ENCODE assay signal across 1 cellular context in the genomic region with DNA sequence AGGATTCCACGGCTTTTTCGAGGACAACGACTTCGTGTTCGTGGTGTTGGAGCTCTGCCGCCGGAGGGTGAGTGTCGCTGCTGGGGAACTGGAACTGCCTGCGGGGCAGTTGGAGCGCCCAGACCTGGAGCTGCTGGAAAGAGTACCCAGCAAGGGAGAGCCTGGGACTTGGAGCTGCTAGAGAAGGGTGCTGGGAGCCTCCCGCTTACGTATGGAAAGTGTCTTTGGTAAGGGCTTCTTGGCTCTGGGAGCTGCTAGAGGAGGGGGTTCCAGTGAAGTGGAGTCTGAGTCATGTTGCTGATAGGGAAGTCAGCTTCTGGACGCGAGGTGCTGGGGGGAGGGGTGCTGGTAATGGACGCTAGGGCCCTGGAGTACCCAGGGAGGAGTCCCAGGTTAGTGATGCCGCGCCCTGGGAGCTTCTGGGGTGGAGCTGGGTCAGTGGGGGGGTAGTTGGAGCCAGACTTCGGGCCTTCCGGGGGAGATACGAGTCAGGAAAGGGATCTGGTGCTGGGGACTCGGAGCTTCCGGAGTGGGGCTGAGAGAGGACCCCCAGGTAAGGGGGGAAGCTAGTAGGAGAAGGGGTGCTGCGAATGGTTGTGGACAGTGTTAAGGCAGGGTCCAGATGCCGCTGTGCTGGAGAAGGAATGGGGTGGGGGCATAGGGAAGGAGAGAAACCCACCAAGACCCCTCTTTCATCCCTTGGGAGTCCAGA.
A peak's percentile ranks its signal among the peaks of the same experiment; 100 is the strongest.
TF ChIP-seq lines count a peak whose summit lies in the region.

No MANE protein-coding gene starts in this region.

TF ChIP-seq in K562, 482 proteins besides CTCF, POLR2A, EP300 and RAD21 (continued from another document):
- TF ChIP-seq, protein P1, sequence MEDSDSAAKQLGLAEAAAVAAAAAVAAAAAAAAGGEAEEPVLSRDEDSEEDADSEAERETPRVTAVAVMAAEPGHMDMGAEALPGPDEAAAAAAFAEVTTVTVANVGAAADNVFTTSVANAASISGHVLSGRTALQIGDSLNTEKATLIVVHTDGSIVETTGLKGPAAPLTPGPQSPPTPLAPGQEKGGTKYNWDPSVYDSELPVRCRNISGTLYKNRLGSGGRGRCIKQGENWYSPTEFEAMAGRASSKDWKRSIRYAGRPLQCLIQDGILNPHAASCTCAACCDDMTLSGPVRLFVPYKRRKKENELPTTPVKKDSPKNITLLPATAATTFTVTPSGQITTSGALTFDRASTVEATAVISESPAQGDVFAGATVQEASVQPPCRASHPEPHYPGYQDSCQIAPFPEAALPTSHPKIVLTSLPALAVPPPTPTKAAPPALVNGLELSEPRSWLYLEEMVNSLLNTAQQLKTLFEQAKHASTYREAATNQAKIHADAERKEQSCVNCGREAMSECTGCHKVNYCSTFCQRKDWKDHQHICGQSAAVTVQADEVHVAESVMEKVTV (CRISPR knock-in tag; IDR thresholded peaks at IDR 0.05): no peak
- TF ChIP-seq CHCHD3 (CRISPR knock-in tag; IDR thresholded peaks at IDR 0.05) (no peak), XRCC4 (IDR thresholded peaks at IDR 0.05; ENCODE audit: extremely low read depth, insufficient read depth, insufficient read length) (no peak), ARID2 (IDR thresholded peaks at IDR 0.05) (no peak), NR1H2 (CRISPR knock-in tag; IDR thresholded peaks at IDR 0.05) (0 out of 2 replicates have a peak, but pooled peaks have one; percentile 70), CTBP1 (IDR thresholded peaks at IDR 0.05; ENCODE audit: borderline replicate concordance) (peak; percentile 56; the same call in 1 of the 2 replicates), POLR2AphosphoS5 (IDR thresholded peaks at IDR 0.05; ENCODE audit: control insufficient read depth, insufficient read depth, low read depth, low read length) (peak; percentile 75; the same call in 1 of the 2 replicates), ZNF165 (CRISPR knock-in tag; IDR thresholded peaks at IDR 0.05; ENCODE audit: borderline replicate concordance) (no peak), ERF (CRISPR knock-in tag; IDR thresholded peaks at IDR 0.05) (no peak), NCOA4 (IDR thresholded peaks at IDR 0.05; ENCODE audit: partially characterized antibody) (no peak), ZBTB7A (IDR thresholded peaks at IDR 0.05; ENCODE audit: borderline replicate concordance, control insufficient read depth, low read depth, low read length) (peak; percentile 33; the same call in 1 of the 2 replicates), ILF3 (IDR thresholded peaks at IDR 0.05; ENCODE audit: borderline replicate concordance) (no peak), RBM34 (IDR thresholded peaks at IDR 0.05; ENCODE audit: borderline replicate concordance, insufficient read depth, low read length) (no peak), HDAC3 (IDR thresholded peaks at IDR 0.05; ENCODE audit: borderline replicate concordance, partially characterized antibody) (no peak), XRCC3 (IDR thresholded peaks at IDR 0.05) (no peak), MYNN (IDR thresholded peaks at IDR 0.05) (0 out of 2 replicates have a peak, but pooled peaks have one; percentile 30), MYNN (CRISPR knock-in tag; IDR thresholded peaks at IDR 0.05) (no peak), FOSL1 (tag; conservative IDR thresholded peaks at IDR 0.05) (peak; percentile 81), EWSR1 (IDR thresholded peaks at IDR 0.05; ENCODE audit: borderline replicate concordance, low read depth, partially characterized antibody) (no peak), SRF (CRISPR knock-in tag; IDR thresholded peaks at IDR 0.05) (peak in 1 of 2 experiments; percentile 65; a peak in 1 of 4 replicates), SMARCC2 (IDR thresholded peaks at IDR 0.05; ENCODE audit: low read depth) (peak; percentile 49; the same call in 1 of the 2 replicates), LEF1 (IDR thresholded peaks at IDR 0.05) (peak; percentile 63; the same call in 1 of the 2 replicates), HIVEP1 (CRISPR knock-in tag; IDR thresholded peaks at IDR 0.05) (no peak), RNF2 (IDR thresholded peaks at IDR 0.05) (no peak), BACH1 (tag; IDR thresholded peaks at IDR 0.05) (no peak), ZFP30 (CRISPR knock-in tag; IDR thresholded peaks at IDR 0.05; ENCODE audit: borderline replicate concordance) (no peak), HDAC1 (IDR thresholded peaks at IDR 0.05) (peak in 1 of 2 experiments; percentile 68; a peak in 1 of 4 replicates), ZFP1 (CRISPR knock-in tag; IDR thresholded peaks at IDR 0.05) (no peak), MAFG (tag; conservative IDR thresholded peaks at IDR 0.05) (peak; percentile 33; the same call in 1 of the 2 replicates), ZNF197 (CRISPR knock-in tag; IDR thresholded peaks at IDR 0.05; ENCODE audit: low read depth) (no peak), TOE1 (IDR thresholded peaks at IDR 0.05; ENCODE audit: borderline replicate concordance) (no peak), TOE1 (CRISPR knock-in tag; IDR thresholded peaks at IDR 0.05; ENCODE audit: borderline replicate concordance, low read depth) (0 out of 2 replicates have a peak, but pooled peaks have one; percentile 37), CBX8 (IDR thresholded peaks at IDR 0.05; ENCODE audit: borderline replicate concordance, extremely low read depth, low read depth, low read length, poor library complexity, severe bottlenecking) (no peak), ZEB2 (IDR thresholded peaks at IDR 0.05) (peak; percentile 43; the same call in 1 of the 2 replicates), FIP1L1 (IDR thresholded peaks at IDR 0.05; ENCODE audit: low read depth, low read length, poor library complexity, severe bottlenecking) (no peak), ZNF780A (CRISPR knock-in tag; IDR thresholded peaks at IDR 0.05) (no peak), SMARCA4 (IDR thresholded peaks at IDR 0.05) (peak; percentile 76), HNRNPLL (IDR thresholded peaks at IDR 0.05; ENCODE audit: low read depth, low read length, poor library complexity, severe bottlenecking) (no peak), RBM14 (IDR thresholded peaks at IDR 0.05; ENCODE audit: borderline replicate concordance, insufficient read depth, low read depth, low read length) (no peak)
- TF ChIP-seq, protein P2, sequence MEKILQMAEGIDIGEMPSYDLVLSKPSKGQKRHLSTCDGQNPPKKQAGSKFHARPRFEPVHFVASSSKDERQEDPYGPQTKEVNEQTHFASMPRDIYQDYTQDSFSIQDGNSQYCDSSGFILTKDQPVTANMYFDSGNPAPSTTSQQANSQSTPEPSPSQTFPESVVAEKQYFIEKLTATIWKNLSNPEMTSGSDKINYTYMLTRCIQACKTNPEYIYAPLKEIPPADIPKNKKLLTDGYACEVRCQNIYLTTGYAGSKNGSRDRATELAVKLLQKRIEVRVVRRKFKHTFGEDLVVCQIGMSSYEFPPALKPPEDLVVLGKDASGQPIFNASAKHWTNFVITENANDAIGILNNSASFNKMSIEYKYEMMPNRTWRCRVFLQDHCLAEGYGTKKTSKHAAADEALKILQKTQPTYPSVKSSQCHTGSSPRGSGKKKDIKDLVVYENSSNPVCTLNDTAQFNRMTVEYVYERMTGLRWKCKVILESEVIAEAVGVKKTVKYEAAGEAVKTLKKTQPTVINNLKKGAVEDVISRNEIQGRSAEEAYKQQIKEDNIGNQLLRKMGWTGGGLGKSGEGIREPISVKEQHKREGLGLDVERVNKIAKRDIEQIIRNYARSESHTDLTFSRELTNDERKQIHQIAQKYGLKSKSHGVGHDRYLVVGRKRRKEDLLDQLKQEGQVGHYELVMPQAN (IDR thresholded peaks at IDR 0.05; ENCODE audit: borderline replicate concordance): peak; percentile 36; the same call in 1 of the 2 replicates
- TF ChIP-seq, protein P3, sequence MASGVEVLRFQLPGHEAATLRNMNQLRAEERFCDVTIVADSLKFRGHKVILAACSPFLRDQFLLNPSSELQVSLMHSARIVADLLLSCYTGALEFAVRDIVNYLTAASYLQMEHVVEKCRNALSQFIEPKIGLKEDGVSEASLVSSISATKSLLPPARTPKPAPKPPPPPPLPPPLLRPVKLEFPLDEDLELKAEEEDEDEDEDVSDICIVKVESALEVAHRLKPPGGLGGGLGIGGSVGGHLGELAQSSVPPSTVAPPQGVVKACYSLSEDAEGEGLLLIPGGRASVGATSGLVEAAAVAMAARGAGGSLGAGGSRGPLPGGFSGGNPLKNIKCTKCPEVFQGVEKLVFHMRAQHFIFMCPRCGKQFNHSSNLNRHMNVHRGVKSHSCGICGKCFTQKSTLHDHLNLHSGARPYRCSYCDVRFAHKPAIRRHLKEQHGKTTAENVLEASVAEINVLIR (CRISPR knock-in tag; IDR thresholded peaks at IDR 0.05): no peak
- TF ChIP-seq, protein P4, sequence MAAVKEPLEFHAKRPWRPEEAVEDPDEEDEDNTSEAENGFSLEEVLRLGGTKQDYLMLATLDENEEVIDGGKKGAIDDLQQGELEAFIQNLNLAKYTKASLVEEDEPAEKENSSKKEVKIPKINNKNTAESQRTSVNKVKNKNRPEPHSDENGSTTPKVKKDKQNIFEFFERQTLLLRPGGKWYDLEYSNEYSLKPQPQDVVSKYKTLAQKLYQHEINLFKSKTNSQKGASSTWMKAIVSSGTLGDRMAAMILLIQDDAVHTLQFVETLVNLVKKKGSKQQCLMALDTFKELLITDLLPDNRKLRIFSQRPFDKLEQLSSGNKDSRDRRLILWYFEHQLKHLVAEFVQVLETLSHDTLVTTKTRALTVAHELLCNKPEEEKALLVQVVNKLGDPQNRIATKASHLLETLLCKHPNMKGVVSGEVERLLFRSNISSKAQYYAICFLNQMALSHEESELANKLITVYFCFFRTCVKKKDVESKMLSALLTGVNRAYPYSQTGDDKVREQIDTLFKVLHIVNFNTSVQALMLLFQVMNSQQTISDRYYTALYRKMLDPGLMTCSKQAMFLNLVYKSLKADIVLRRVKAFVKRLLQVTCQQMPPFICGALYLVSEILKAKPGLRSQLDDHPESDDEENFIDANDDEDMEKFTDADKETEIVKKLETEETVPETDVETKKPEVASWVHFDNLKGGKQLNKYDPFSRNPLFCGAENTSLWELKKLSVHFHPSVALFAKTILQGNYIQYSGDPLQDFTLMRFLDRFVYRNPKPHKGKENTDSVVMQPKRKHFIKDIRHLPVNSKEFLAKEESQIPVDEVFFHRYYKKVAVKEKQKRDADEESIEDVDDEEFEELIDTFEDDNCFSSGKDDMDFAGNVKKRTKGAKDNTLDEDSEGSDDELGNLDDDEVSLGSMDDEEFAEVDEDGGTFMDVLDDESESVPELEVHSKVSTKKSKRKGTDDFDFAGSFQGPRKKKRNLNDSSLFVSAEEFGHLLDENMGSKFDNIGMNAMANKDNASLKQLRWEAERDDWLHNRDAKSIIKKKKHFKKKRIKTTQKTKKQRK (IDR thresholded peaks at IDR 0.05; ENCODE audit: borderline replicate concordance, low read depth, low read length): no peak
- TF ChIP-seq, protein P5, sequence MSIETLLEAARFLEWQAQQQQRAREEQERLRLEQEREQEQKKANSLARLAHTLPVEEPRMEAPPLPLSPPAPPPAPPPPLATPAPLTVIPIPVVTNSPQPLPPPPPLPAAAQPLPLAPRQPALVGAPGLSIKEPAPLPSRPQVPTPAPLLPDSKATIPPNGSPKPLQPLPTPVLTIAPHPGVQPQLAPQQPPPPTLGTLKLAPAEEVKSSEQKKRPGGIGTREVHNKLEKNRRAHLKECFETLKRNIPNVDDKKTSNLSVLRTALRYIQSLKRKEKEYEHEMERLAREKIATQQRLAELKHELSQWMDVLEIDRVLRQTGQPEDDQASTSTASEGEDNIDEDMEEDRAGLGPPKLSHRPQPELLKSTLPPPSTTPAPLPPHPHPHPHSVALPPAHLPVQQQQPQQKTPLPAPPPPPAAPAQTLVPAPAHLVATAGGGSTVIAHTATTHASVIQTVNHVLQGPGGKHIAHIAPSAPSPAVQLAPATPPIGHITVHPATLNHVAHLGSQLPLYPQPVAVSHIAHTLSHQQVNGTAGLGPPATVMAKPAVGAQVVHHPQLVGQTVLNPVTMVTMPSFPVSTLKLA (conservative IDR thresholded peaks at IDR 0.05): peak in 1 of 2 experiments; percentile 56; a peak in 3 of 4 replicates
- TF ChIP-seq, protein P6, sequence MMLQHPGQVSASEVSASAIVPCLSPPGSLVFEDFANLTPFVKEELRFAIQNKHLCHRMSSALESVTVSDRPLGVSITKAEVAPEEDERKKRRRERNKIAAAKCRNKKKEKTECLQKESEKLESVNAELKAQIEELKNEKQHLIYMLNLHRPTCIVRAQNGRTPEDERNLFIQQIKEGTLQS (IDR thresholded peaks at IDR 0.05): peak; percentile 74
- TF ChIP-seq, protein P6 (CRISPR knock-in tag; conservative IDR thresholded peaks at IDR 0.05): no peak
- TF ChIP-seq, protein P7, sequence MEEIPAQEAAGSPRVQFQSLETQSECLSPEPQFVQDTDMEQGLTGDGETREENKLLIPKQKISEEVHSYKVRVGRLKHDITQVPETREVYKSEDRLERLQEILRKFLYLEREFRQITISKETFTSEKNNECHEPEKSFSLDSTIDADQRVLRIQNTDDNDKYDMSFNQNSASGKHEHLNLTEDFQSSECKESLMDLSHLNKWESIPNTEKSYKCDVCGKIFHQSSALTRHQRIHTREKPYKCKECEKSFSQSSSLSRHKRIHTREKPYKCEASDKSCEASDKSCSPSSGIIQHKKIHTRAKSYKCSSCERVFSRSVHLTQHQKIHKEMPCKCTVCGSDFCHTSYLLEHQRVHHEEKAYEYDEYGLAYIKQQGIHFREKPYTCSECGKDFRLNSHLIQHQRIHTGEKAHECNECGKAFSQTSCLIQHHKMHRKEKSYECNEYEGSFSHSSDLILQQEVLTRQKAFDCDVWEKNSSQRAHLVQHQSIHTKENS (CRISPR knock-in tag; IDR thresholded peaks at IDR 0.05): no peak
